ENCODE assay signal across 1 cellular context in the genomic region with DNA sequence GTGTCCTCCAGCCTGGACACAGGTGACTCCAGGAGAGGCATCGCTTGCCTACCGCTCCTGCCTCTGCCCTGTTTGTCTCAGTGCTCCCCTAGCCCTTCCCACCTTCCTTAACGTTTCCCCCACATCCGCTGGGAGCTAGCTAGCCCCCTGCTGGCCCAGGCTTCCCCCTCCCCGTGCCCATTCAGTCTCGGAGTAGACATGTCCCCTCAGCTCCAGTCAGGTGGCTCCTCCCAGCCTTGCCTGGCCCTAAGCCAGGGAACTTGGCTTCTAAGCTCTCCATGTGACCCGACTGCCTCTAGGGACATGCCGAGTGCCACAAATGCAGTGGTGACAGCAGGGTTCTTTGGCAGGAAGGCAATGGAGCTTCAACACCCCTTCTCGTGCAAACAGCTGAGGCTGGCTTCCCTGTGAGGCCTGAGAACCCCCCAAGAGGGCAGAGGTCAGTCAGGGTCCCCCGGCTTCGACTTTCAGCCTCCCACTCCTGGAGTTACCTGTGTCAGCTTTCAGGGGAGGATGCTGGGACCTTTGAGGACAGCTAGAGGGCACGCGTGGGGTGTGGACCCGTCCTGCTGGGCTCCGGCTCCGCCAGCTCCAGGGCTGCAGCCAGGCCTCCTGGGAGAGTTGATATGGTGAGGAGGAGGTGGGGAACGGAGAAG.
A peak's percentile ranks its signal among the peaks of the same experiment; 100 is the strongest.
TF ChIP-seq lines count a peak whose summit lies in the region.

No MANE protein-coding gene starts in this region.

TF ChIP-seq in K562, 482 proteins besides CTCF, POLR2A, EP300 and RAD21 (continued from another document and continues in another):
- TF ChIP-seq SRSF1 (IDR thresholded peaks at IDR 0.05; ENCODE audit: low read depth, low read length), result no peak
- TF ChIP-seq ZNF76 (CRISPR knock-in tag; IDR thresholded peaks at IDR 0.05; ENCODE audit: borderline replicate concordance), result no peak
- no peak for TF ChIP-seq JUN (IDR thresholded peaks at IDR 0.05; ENCODE audit: borderline replicate concordance, low read depth, low read length)
- no peak for TF ChIP-seq JUN (CRISPR knock-in tag; IDR thresholded peaks at IDR 0.05; ENCODE audit: borderline replicate concordance)
- no peak for TF ChIP-seq ZNF717 (CRISPR knock-in tag; IDR thresholded peaks at IDR 0.05)
- TF ChIP-seq, protein P1, sequence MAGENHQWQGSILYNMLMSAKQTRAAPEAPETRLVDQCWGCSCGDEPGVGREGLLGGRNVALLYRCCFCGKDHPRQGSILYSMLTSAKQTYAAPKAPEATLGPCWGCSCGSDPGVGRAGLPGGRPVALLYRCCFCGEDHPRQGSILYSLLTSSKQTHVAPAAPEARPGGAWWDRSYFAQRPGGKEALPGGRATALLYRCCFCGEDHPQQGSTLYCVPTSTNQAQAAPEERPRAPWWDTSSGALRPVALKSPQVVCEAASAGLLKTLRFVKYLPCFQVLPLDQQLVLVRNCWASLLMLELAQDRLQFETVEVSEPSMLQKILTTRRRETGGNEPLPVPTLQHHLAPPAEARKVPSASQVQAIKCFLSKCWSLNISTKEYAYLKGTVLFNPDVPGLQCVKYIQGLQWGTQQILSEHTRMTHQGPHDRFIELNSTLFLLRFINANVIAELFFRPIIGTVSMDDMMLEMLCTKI (IDR thresholded peaks at IDR 0.05; ENCODE audit: partially characterized antibody), result no peak
- TF ChIP-seq ELF1 (tag; IDR thresholded peaks at IDR 0.05), result no peak
- no peak for TF ChIP-seq YY1 (IDR thresholded peaks at IDR 0.05; ENCODE audit: borderline replicate concordance in 1 of 3, control insufficient read depth in 1 of 3, extremely low read depth in 1 of 3, insufficient read depth in 3 of 3, insufficient read length in 1 of 3, insufficient replicate concordance in 2 of 3, low read depth in 1 of 3, low read length in 2 of 3)
- TF ChIP-seq MTA3 (IDR thresholded peaks at IDR 0.05; ENCODE audit: borderline replicate concordance), result no peak; the same call in 1 of the 2 replicates
- TF ChIP-seq CEBPB (tag; IDR thresholded peaks at IDR 0.05), result no peak
- no peak for TF ChIP-seq RBM22 (IDR thresholded peaks at IDR 0.05; ENCODE audit: low read depth, low read length, poor library complexity, severe bottlenecking)
- TF ChIP-seq C11orf30 (IDR thresholded peaks at IDR 0.05; ENCODE audit: low read depth), result no peak
- TF ChIP-seq E2F3 (CRISPR knock-in tag; IDR thresholded peaks at IDR 0.05), result no peak
- TF ChIP-seq, protein P2, sequence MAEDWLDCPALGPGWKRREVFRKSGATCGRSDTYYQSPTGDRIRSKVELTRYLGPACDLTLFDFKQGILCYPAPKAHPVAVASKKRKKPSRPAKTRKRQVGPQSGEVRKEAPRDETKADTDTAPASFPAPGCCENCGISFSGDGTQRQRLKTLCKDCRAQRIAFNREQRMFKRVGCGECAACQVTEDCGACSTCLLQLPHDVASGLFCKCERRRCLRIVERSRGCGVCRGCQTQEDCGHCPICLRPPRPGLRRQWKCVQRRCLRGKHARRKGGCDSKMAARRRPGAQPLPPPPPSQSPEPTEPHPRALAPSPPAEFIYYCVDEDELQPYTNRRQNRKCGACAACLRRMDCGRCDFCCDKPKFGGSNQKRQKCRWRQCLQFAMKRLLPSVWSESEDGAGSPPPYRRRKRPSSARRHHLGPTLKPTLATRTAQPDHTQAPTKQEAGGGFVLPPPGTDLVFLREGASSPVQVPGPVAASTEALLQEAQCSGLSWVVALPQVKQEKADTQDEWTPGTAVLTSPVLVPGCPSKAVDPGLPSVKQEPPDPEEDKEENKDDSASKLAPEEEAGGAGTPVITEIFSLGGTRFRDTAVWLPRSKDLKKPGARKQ (CRISPR knock-in tag; IDR thresholded peaks at IDR 0.05), result no peak
- TF ChIP-seq NCOA2 (IDR thresholded peaks at IDR 0.05; ENCODE audit: partially characterized antibody in 2 of 2), result no peak
- no peak for TF ChIP-seq RHOXF2B (CRISPR knock-in tag; conservative IDR thresholded peaks at IDR 0.05)
- no peak for TF ChIP-seq POLR2B (IDR thresholded peaks at IDR 0.05; ENCODE audit: low read depth, partially characterized antibody)
- TF ChIP-seq RBM14 (IDR thresholded peaks at IDR 0.05; ENCODE audit: borderline replicate concordance, insufficient read depth, low read depth, low read length), result no peak
- TF ChIP-seq, protein P3, sequence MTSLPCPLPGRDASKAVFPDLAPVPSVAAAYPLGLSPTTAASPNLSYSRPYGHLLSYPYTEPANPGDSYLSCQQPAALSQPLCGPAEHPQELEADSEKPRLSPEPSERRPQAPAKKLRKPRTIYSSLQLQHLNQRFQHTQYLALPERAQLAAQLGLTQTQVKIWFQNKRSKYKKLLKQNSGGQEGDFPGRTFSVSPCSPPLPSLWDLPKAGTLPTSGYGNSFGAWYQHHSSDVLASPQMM (CRISPR knock-in tag; IDR thresholded peaks at IDR 0.05), result no peak
- no peak for TF ChIP-seq HNRNPK (IDR thresholded peaks at IDR 0.05; ENCODE audit: low read depth, low read length, poor library complexity, severe bottlenecking)
- no peak for TF ChIP-seq CBX2 (IDR thresholded peaks at IDR 0.05; ENCODE audit: insufficient read depth, low read length, poor library complexity, severe bottlenecking)
- no peak for TF ChIP-seq COPS2 (conservative IDR thresholded peaks at IDR 0.05)
- no peak for TF ChIP-seq CHD4 (IDR thresholded peaks at IDR 0.05; ENCODE audit: insufficient read depth, insufficient replicate concordance, low read depth, low read length, poor library complexity, severe bottlenecking)
- TF ChIP-seq SREBF2 (CRISPR knock-in tag; IDR thresholded peaks at IDR 0.05), result no peak
- TF ChIP-seq SMARCA5 (IDR thresholded peaks at IDR 0.05), result no peak
- no peak for TF ChIP-seq ZNF121 (CRISPR knock-in tag; conservative IDR thresholded peaks at IDR 0.05)
- TF ChIP-seq GTF2A2 (tag; IDR thresholded peaks at IDR 0.05), result no peak
- TF ChIP-seq LEF1 (IDR thresholded peaks at IDR 0.05), result no peak
- TF ChIP-seq KAT2B (IDR thresholded peaks at IDR 0.05; ENCODE audit: low read depth, low read length), result no peak
- TF ChIP-seq CHD2 (IDR thresholded peaks at IDR 0.05; ENCODE audit: low read depth, low read length), result no peak
- TF ChIP-seq KAT7 (CRISPR knock-in tag; IDR thresholded peaks at IDR 0.05; ENCODE audit: borderline replicate concordance), result 0 out of 2 replicates have a peak, but pooled peaks have one; percentile 6
- no peak for TF ChIP-seq NFE2 (IDR thresholded peaks at IDR 0.05; ENCODE audit: low read depth)
- no peak for TF ChIP-seq ATF1 (CRISPR knock-in tag; IDR thresholded peaks at IDR 0.05)
- no peak for TF ChIP-seq ATF1 (tag; IDR thresholded peaks at IDR 0.05)
- TF ChIP-seq DMBX1 (CRISPR knock-in tag; IDR thresholded peaks at IDR 0.05; ENCODE audit: borderline replicate concordance), result no peak
- TF ChIP-seq, protein P4, sequence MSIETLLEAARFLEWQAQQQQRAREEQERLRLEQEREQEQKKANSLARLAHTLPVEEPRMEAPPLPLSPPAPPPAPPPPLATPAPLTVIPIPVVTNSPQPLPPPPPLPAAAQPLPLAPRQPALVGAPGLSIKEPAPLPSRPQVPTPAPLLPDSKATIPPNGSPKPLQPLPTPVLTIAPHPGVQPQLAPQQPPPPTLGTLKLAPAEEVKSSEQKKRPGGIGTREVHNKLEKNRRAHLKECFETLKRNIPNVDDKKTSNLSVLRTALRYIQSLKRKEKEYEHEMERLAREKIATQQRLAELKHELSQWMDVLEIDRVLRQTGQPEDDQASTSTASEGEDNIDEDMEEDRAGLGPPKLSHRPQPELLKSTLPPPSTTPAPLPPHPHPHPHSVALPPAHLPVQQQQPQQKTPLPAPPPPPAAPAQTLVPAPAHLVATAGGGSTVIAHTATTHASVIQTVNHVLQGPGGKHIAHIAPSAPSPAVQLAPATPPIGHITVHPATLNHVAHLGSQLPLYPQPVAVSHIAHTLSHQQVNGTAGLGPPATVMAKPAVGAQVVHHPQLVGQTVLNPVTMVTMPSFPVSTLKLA (conservative IDR thresholded peaks at IDR 0.05), result 0 out of 4 replicates have a peak, but pooled peaks of 1 of the 2 experiments have one; percentile 31
- no peak for TF ChIP-seq ZNF140 (CRISPR knock-in tag; IDR thresholded peaks at IDR 0.05)
- no peak for TF ChIP-seq HNRNPL (IDR thresholded peaks at IDR 0.05; ENCODE audit: low read depth, low read length)
- no peak; the same call in 1 of the 2 replicates for TF ChIP-seq ZFX (CRISPR knock-in tag; IDR thresholded peaks at IDR 0.05)
- no peak for TF ChIP-seq HMGN3 (IDR thresholded peaks at IDR 0.05; ENCODE audit: borderline replicate concordance, extremely low read depth, insufficient read length, low read depth, low read length)
- no peak for TF ChIP-seq ZBTB1 (CRISPR knock-in tag; IDR thresholded peaks at IDR 0.05; ENCODE audit: borderline replicate concordance, low read depth)
- no peak for TF ChIP-seq ZNF224 (CRISPR knock-in tag; IDR thresholded peaks at IDR 0.05)
- TF ChIP-seq, protein P5, sequence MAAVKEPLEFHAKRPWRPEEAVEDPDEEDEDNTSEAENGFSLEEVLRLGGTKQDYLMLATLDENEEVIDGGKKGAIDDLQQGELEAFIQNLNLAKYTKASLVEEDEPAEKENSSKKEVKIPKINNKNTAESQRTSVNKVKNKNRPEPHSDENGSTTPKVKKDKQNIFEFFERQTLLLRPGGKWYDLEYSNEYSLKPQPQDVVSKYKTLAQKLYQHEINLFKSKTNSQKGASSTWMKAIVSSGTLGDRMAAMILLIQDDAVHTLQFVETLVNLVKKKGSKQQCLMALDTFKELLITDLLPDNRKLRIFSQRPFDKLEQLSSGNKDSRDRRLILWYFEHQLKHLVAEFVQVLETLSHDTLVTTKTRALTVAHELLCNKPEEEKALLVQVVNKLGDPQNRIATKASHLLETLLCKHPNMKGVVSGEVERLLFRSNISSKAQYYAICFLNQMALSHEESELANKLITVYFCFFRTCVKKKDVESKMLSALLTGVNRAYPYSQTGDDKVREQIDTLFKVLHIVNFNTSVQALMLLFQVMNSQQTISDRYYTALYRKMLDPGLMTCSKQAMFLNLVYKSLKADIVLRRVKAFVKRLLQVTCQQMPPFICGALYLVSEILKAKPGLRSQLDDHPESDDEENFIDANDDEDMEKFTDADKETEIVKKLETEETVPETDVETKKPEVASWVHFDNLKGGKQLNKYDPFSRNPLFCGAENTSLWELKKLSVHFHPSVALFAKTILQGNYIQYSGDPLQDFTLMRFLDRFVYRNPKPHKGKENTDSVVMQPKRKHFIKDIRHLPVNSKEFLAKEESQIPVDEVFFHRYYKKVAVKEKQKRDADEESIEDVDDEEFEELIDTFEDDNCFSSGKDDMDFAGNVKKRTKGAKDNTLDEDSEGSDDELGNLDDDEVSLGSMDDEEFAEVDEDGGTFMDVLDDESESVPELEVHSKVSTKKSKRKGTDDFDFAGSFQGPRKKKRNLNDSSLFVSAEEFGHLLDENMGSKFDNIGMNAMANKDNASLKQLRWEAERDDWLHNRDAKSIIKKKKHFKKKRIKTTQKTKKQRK (IDR thresholded peaks at IDR 0.05; ENCODE audit: borderline replicate concordance, low read depth, low read length), result no peak
- no peak for TF ChIP-seq CBX3 (IDR thresholded peaks at IDR 0.05; ENCODE audit: borderline replicate concordance in 1 of 2, low read length in 2 of 2)
- no peak for TF ChIP-seq HDAC6 (IDR thresholded peaks at IDR 0.05; ENCODE audit: low read depth, low read length)
- no peak for TF ChIP-seq HEY1 (CRISPR knock-in tag; IDR thresholded peaks at IDR 0.05; ENCODE audit: borderline replicate concordance)
- no peak for TF ChIP-seq SRF (CRISPR knock-in tag; IDR thresholded peaks at IDR 0.05)
- no peak for TF ChIP-seq ZNF583 (CRISPR knock-in tag; IDR thresholded peaks at IDR 0.05)
- TF ChIP-seq, protein P6, sequence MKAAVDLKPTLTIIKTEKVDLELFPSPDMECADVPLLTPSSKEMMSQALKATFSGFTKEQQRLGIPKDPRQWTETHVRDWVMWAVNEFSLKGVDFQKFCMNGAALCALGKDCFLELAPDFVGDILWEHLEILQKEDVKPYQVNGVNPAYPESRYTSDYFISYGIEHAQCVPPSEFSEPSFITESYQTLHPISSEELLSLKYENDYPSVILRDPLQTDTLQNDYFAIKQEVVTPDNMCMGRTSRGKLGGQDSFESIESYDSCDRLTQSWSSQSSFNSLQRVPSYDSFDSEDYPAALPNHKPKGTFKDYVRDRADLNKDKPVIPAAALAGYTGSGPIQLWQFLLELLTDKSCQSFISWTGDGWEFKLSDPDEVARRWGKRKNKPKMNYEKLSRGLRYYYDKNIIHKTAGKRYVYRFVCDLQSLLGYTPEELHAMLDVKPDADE (conservative IDR thresholded peaks at IDR 0.05; ENCODE audit: control insufficient read depth, low read depth, low read length), result 0 out of 2 replicates have a peak, but pooled peaks have one; percentile 16
- no peak for TF ChIP-seq PPARD (CRISPR knock-in tag; IDR thresholded peaks at IDR 0.05)
- no peak for TF ChIP-seq KDM5B (IDR thresholded peaks at IDR 0.05; ENCODE audit: insufficient replicate concordance, low read depth, low read length)
- no peak for TF ChIP-seq PRPF4 (IDR thresholded peaks at IDR 0.05; ENCODE audit: insufficient read depth, low read depth, low read length, poor library complexity, severe bottlenecking)
- no peak for TF ChIP-seq HNRNPUL1 (IDR thresholded peaks at IDR 0.05; ENCODE audit: low read length)
- TF ChIP-seq SMARCB1 (IDR thresholded peaks at IDR 0.05; ENCODE audit: insufficient read length, low read depth), result no peak
- no peak for TF ChIP-seq GATAD2A (IDR thresholded peaks at IDR 0.05)
- TF ChIP-seq, protein P7, sequence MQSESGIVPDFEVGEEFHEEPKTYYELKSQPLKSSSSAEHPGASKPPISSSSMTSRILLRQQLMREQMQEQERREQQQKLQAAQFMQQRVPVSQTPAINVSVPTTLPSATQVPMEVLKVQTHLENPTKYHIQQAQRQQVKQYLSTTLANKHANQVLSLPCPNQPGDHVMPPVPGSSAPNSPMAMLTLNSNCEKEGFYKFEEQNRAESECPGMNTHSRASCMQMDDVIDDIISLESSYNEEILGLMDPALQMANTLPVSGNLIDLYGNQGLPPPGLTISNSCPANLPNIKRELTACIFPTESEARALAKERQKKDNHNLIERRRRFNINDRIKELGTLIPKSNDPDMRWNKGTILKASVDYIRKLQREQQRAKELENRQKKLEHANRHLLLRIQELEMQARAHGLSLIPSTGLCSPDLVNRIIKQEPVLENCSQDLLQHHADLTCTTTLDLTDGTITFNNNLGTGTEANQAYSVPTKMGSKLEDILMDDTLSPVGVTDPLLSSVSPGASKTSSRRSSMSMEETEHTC (IDR thresholded peaks at IDR 0.05), result no peak
- no peak for TF ChIP-seq NEUROD1 (IDR thresholded peaks at IDR 0.05; ENCODE audit: borderline replicate concordance, low read depth, low read length, partially characterized antibody)
- TF ChIP-seq, protein P8, sequence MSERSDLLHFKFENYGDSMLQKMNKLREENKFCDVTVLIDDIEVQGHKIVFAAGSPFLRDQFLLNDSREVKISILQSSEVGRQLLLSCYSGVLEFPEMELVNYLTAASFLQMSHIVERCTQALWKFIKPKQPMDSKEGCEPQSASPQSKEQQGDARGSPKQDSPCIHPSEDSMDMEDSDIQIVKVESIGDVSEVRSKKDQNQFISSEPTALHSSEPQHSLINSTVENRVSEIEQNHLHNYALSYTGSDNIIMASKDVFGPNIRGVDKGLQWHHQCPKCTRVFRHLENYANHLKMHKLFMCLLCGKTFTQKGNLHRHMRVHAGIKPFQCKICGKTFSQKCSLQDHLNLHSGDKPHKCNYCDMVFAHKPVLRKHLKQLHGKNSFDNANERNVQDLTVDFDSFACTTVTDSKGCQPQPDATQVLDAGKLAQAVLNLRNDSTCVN (CRISPR knock-in tag; IDR thresholded peaks at IDR 0.05), result 0 out of 2 replicates have a peak, but pooled peaks have one; percentile 60
- no peak for TF ChIP-seq BDP1 (IDR thresholded peaks at IDR 0.05; ENCODE audit: insufficient read depth, insufficient read length)
- no peak for TF ChIP-seq SAP30 (IDR thresholded peaks at IDR 0.05; ENCODE audit: borderline replicate concordance, insufficient read depth, low read depth, low read length, poor library complexity, severe bottlenecking)
- no peak for TF ChIP-seq BCL6 (CRISPR knock-in tag; IDR thresholded peaks at IDR 0.05)
- TF ChIP-seq ZNF699 (CRISPR knock-in tag; IDR thresholded peaks at IDR 0.05; ENCODE audit: insufficient replicate concordance), result no peak
